23 cellular contexts compared by ENCODE assay signal in the genomic region with DNA sequence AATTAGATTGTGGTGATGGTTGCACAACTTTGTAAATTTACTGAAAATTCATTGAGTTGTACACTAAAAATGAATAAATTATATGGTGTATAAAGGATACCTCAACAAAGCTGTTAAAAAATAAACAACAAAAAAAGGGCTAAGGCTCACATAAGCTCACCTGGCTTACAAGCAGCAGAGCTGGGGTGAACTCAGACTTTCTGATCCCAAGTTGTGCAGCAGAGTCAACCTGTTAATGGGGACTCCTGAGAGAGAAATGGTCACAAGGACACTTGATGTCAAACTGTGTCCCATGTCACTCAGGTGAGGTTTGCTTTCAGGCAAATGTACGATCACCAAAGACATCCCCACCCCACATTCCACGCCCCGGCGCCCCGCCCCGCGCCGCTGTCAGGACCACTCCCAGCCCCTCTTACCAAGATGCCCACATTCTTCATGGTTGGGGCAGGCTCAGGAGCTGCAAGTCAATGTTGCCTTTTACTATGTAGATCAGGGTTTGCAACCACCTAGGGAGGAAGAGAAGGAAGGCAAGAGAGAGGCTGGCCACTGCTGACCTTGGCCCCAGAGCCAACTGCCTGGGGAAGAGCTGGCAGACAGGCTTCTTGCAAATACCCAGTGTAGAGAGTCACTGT.
"Had no signal": no experiment of that assay in that cellular context is flagged by ENCODE, and none has a peak within 500 bp of the region (broad histone marks: within the 10 kb centered on the region; RNA-seq: fewer than 3 reads in every experiment).

No MANE protein-coding gene starts in this region.

- DNase-seq: cortex of kidney; dorsolateral prefrontal cortex; effector CD8-positive, alpha-beta T cell; glutamatergic neuron; kidney; left cardiac atrium; left ventricle myocardium superior; mesenchymal stem cell; naive B cell; posterior cingulate gyrus; spleen; stimulated activated CD4-positive, alpha-beta T cell treated with anti-CD3 and anti-CD28 coated beads, Interleukin-15, amount 100 ng/mL, for 24 hours; stimulated activated CD4-positive, alpha-beta T cell treated with anti-CD3 and anti-CD28 coated beads, Interleukin-1b, Interleukin-23, amount 100 ng/mL, for 48 hours; stimulated activated CD4-positive, alpha-beta T cell treated with anti-CD3 and anti-CD28 coated beads, Interleukin-4, amount 100 ng/mL, for 4 hours; stimulated activated naive B cell treated with anti-CD40 and anti-IgM and Interleukin-4, amounts not matched to agents 10 μg/mL and 1 μg/mL and 100 μg/mL, for 72 hours; stimulated activated naive CD8-positive, alpha-beta T cell treated with anti-CD3 and anti-CD28 coated beads, Interleukin-15, amount 100 ng/mL, for 72 hours; testis; upper lobe of right lung had no signal

- H3K9me3 Mint-ChIP-seq: nephron; stimulated activated naive CD8-positive, alpha-beta T cell treated with anti-CD3 and anti-CD28 coated beads, Interleukin-15, amount 100 ng/mL, for 72 hours had no signal

- H3K27ac ChIP-seq: dorsolateral prefrontal cortex, gastroesophageal sphincter, spleen, testis, tibial nerve, upper lobe of right lung, vagina had no signal

- H3K27me3 ChIP-seq: dorsolateral prefrontal cortex, gastroesophageal sphincter, spleen, testis, tibial nerve, vagina had no signal

- H3K27ac Mint-ChIP-seq: nephron; stimulated activated naive B cell treated with anti-CD40 and anti-IgM and Interleukin-4, amounts not matched to agents 10 μg/mL and 1 μg/mL and 100 μg/mL, for 72 hours; stimulated activated naive CD8-positive, alpha-beta T cell treated with anti-CD3 and anti-CD28 coated beads, Interleukin-15, amount 100 ng/mL, for 72 hours had no signal

- H3K9me3 ChIP-seq: gastroesophageal sphincter, spleen, testis, tibial nerve, upper lobe of right lung, vagina had no signal

- H3K4me1 Mint-ChIP-seq: nephron; stimulated activated naive CD8-positive, alpha-beta T cell treated with anti-CD3 and anti-CD28 coated beads, Interleukin-15, amount 100 ng/mL, for 72 hours had no signal

- H3K4me3 ChIP-seq: dorsolateral prefrontal cortex, gastroesophageal sphincter, lung, spleen, testis, tibial nerve, upper lobe of right lung, vagina had no signal

- H3K36me3 Mint-ChIP-seq: naive B cell; stimulated activated naive B cell treated with anti-CD40 and anti-IgM and Interleukin-4, amounts not matched to agents 10 μg/mL and 1 μg/mL and 100 μg/mL, for 72 hours had no signal

- H3K36me3 ChIP-seq: gastroesophageal sphincter, spleen, tibial nerve, upper lobe of right lung, vagina had no signal

- H3K4me3 Mint-ChIP-seq: naive B cell; nephron; stimulated activated naive B cell treated with anti-CD40 and anti-IgM and Interleukin-4, amounts not matched to agents 10 μg/mL and 1 μg/mL and 100 μg/mL, for 72 hours; stimulated activated naive CD8-positive, alpha-beta T cell treated with anti-CD3 and anti-CD28 coated beads, Interleukin-15, amount 100 ng/mL, for 72 hours had no signal

- H3K4me1 ChIP-seq: gastroesophageal sphincter, testis, tibial nerve, upper lobe of right lung, vagina had no signal
